Comparison of ENCODE assay signal across 1 cellular context in the genomic region with DNA sequence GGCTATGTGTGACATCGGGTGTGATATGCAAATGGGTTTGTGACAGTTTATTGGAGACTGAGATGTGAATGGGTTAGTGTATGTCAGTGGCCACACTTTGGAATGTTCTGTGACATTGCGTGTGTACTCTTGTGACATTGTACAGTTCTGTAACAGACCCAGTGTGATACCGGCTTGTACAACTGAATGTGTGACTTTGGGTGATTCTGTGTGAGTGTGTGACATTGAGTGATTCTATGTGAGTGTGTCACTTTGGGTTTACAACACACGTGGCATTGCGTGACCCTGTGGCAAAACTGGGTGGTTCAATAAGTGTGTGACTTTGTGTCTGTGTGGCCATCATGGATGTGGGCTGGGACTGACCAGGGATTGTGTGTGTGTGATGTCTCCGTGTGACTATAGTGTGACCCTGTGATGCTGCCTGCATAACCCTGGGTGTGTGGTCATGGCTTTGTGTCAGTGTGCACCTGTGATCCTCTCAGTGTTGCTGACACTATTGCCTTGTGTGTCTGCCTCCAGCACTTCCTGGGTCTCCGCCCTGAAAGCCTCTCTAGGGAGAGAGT.
TF ChIP-seq lines count a peak whose summit lies in the region.

No MANE protein-coding gene starts in this region.

TF ChIP-seq in IMR-90, 13 proteins besides CTCF, POLR2A, EP300 and RAD21 (continued from another document):
- TF ChIP-seq, protein P1, sequence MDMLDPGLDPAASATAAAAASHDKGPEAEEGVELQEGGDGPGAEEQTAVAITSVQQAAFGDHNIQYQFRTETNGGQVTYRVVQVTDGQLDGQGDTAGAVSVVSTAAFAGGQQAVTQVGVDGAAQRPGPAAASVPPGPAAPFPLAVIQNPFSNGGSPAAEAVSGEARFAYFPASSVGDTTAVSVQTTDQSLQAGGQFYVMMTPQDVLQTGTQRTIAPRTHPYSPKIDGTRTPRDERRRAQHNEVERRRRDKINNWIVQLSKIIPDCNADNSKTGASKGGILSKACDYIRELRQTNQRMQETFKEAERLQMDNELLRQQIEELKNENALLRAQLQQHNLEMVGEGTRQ (IDR thresholded peaks at IDR 0.05; ENCODE audit: low read depth, low read length) = no peak
- TF ChIP-seq RFX5 (IDR thresholded peaks at IDR 0.05; ENCODE audit: low read depth, low read length) (no peak), CEBPB (IDR thresholded peaks at IDR 0.05; ENCODE audit: low read depth, low read length) (no peak), MAZ (IDR thresholded peaks at IDR 0.05; ENCODE audit: borderline replicate concordance, low read depth, low read length) (no peak), NFE2L2 (IDR thresholded peaks at IDR 0.05; ENCODE audit: low read depth, low read length) (no peak), RCOR1 (IDR thresholded peaks at IDR 0.05; ENCODE audit: insufficient replicate concordance, low read length) (no peak), SMC3 (IDR thresholded peaks at IDR 0.05; ENCODE audit: low read depth, low read length) (no peak), MXI1 (IDR thresholded peaks at IDR 0.05; ENCODE audit: borderline replicate concordance, low read depth, low read length) (no peak), CHD1 (IDR thresholded peaks at IDR 0.05; ENCODE audit: low read depth, low read length) (no peak)
